Comparison of ENCODE assay signal across 8 cellular contexts in the genomic region with DNA sequence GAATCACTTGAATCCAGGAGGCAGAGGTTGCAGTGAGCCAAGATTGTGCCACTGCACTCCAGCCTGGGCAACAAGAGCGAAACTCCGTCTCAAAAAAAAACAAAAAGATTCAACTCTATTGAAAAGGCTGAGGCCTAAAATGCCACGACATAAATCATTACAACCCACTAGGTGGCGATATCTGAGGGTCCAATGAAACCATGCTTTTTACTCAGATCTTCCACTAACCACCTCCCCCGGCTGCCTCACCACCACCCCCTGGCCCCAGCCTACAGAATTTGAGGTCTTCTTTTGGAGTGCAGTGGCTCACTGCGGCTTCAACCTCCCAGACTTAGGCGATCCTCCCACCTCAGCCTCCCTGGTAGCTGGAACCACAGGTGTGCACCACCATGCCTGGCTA.
DNase-seq lines count a peak whose midpoint lies in the region; ATAC-seq and TF ChIP-seq lines count a peak whose summit lies in the region.

No MANE protein-coding gene starts in this region.

- peak; percentile 90 for ATAC-seq in GM21619 (IDR thresholded peaks at IDR 0.05; ENCODE audit: unreplicated experiment)

- TF ChIP-seq CTCF in fibroblast of mammary gland (conservative IDR thresholded peaks at IDR 0.05; ENCODE audit: control insufficient read depth, insufficient read depth, low read depth, low read length): peak; percentile 51

- no peak overlapping the region for H3K4me3 ChIP-seq in fibroblast of mammary gland (ENCODE audit: control insufficient read depth, low read depth, low read length)

- DNase-seq in ELF-1 (ENCODE audit: low read depth, low spot score) (peak; percentile 70), LoVo (ENCODE audit: low spot score) (peak; percentile 39), fibroblast of mammary gland (ENCODE audit: low read depth) (peak; percentile 65), anterior cingulate cortex (lab: John Stamatoyannopoulos, UW) (no peak)
- peak; percentile 69 for DNase-seq in activated CD4-positive, alpha-beta T cell treated with anti-CD3 and anti-CD28 coated beads for 48 hours
- peak; percentile 4 to 22 (median 21) for DNase-seq in stimulated activated CD4-positive, alpha-beta T cell treated with anti-CD3 and anti-CD28 coated beads, TNF-alpha, amount 100 ng/mL, for 4 hours (ENCODE audit: low read depth in 3 of 3)
- no peak for DNase-seq in activated CD4-positive, CD25-positive, alpha-beta regulatory T cell treated with anti-CD3 and anti-CD28 coated beads, Interleukin-2, amount 50 U/mL, for 72 hours

Comparison
In these comparisons a context has a peak if more than half of its experiments do, and no peak if none do; other contexts are left out.
1. DNase-seq: peak in ELF-1 (single experiment), LoVo (single experiment), activated CD4-positive, alpha-beta T cell treated with anti-CD3 and anti-CD28 coated beads for 48 hours (single experiment), fibroblast of mammary gland (single experiment) and stimulated activated CD4-positive, alpha-beta T cell treated with anti-CD3 and anti-CD28 coated beads, TNF-alpha, amount 100 ng/mL, for 4 hours (3 of 3); none in anterior cingulate cortex (0 of 58) and activated CD4-positive, CD25-positive, alpha-beta regulatory T cell treated with anti-CD3 and anti-CD28 coated beads, Interleukin-2, amount 50 U/mL, for 72 hours (single experiment).